Comparison of ENCODE assay signal across 17 cellular contexts in the genomic region with DNA sequence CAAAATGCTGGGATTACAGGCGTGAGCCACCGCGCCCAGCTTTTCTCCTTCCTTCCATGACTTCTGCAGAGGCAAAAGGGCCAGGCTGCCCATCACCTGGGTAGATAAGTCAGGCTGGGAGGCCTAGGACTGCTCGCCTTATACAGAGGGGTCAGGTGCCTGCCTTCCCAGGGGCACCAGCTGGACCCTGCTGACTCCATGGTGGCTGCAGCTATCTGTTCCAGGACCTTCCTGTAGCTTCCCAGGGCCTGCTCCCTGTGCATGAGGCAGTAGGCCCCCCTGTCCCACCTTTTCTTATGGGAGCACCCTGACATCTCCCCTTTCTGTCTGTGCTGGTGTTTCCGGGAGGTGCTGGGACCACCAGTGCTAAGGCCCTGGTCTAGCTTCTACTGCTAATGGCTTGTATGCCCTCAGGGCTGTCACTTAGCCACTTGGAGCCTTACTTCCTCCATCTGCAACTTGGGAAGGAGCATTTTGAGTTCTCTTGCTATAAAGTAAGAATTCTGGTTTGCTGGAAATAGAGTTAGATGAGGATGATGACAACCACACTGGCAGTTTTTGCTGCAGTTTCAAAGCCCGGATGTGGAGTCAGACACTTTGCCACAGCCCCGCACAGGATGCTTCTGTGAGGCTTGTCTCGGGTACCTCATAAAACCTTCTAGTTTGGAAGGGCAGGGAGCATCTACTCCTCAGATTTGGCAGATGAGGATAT. TPM values are rescaled to one million over a fixed set of nuclear protein-coding genes. Genes with fewer than 3 reads are reported as not detected.
DNase-seq lines count a peak whose midpoint lies in the region; ATAC-seq, FAIRE-seq and TF ChIP-seq lines count a peak whose summit lies in the region.
"Had no signal": no experiment of that assay in that cellular context is flagged by ENCODE, and none has a peak within 500 bp of the region (broad histone marks: within the 10 kb centered on the region; RNA-seq: fewer than 3 reads in every experiment).

No MANE protein-coding gene starts in this region.

- FAIRE-seq in pancreas (lab: Jason Lieb, UNC) = no peak
- FAIRE-seq: colon had no signal

- peak overlapping the region in 1 of 2 donors; percentile 13 for H3K9ac ChIP-seq in colonic mucosa (ENCODE audit: low read depth in 2 of 2, low read length in 2 of 2)

- H3K27ac ChIP-seq in pancreas (peak overlapping the region in 3 of 4 donors; percentile 6 to 68 (median 8)), tibial artery (peak overlapping the region; percentile 89 to 95), colonic mucosa (no peak overlapping the region)
- H3K27ac ChIP-seq: neutrophil had no signal

- CTCF ChIA-PET in activated CD4-positive, alpha-beta T cell treated with anti-CD3 and anti-CD28 coated beads, Interleukin-2, amount 10 ng/mL, durations not matched to agents 7 days and 5 days (lab: Charles Lee) = interaction anchor here (1.4 kb wide), 1 partner anchor 11 kb away, joined by 3 read pairs; no protein-coding TSS in a partner anchor

- H3K27me3 ChIP-seq in pancreas (no peaks in the 10 kb centered on the region), tibial artery (no peaks in the 10 kb centered on the region), colonic mucosa (no peaks in the 10 kb centered on the region)
- H3K27me3 ChIP-seq: neutrophil had no signal

- intact Hi-C loops in pancreas (cut with DNase I) (no loop called here), tibial artery (cut with DNase I; ENCODE audit: low total_unique reads) (no loop called here), colonic mucosa (cut with DNase I) (no loop called here)
- intact Hi-C loops in activated T-helper 1 cell treated with anti-CD3 and anti-CD28 coated beads, Interleukin-12 subunit alpha, Interleukin-12 subunit beta, Interleukin-2, Interleukin-4 antibody, amounts not matched to agents 30 ng/mL and 10 ng/mL and 1 ng/mL, durations not matched to agents 14 hours and 24 hours and 36 hours (cut with micrococcal nuclease) = no loop called here

- peaks cover 37 to 64% (median 43%) of the 10 kb centered on the region in 3 donors for H3K4me1 ChIP-seq in pancreas
- peaks cover 9 to 100% (median 95%) of the 10 kb centered on the region in 4 donors for H3K4me1 ChIP-seq in tibial artery
- H3K4me1 ChIP-seq in colonic mucosa = peaks cover 16% of the 10 kb centered on the region

- H3K27ac Mint-ChIP-seq in activated CD4-positive, alpha-beta T cell treated with anti-CD3 and anti-CD28 coated beads, Interleukin-2, amount 10 ng/mL, durations not matched to agents 7 days and 5 days = peak overlapping the region; percentile 6
- peak overlapping the region; percentile 75 to 89 for H3K27ac Mint-ChIP-seq in effector memory CD8-positive, alpha-beta T cell
- H3K27ac Mint-ChIP-seq in activated T-helper 1 cell treated with anti-CD3 and anti-CD28 coated beads, Interleukin-12 subunit alpha, Interleukin-12 subunit beta, Interleukin-2, Interleukin-4 antibody, amounts not matched to agents 30 ng/mL and 10 ng/mL and 1 ng/mL, durations not matched to agents 14 hours and 24 hours and 36 hours = no peak overlapping the region
- H3K27ac Mint-ChIP-seq: CD4-positive, CD25-positive, alpha-beta regulatory T cell had no signal

- H3K36me3 ChIP-seq in pancreas (no peaks in the 10 kb centered on the region), tibial artery (no peaks in the 10 kb centered on the region), colonic mucosa (no peaks in the 10 kb centered on the region)
- H3K36me3 ChIP-seq: neutrophil had no signal

- POLR2A ChIA-PET in activated CD4-positive, alpha-beta T cell treated with anti-CD3 and anti-CD28 coated beads, Interleukin-2, amount 10 ng/mL, durations not matched to agents 7 days and 5 days (lab: Charles Lee) = no interaction called here

- H3K4me3 ChIP-seq in pancreas = no peak overlapping the region
- peak overlapping the region; percentile 6 to 43 for H3K4me3 ChIP-seq in tibial artery
- H3K4me3 ChIP-seq in colonic mucosa = no peak overlapping the region

- no peaks in the 10 kb centered on the region for H3K27me3 Mint-ChIP-seq in activated CD4-positive, alpha-beta T cell treated with anti-CD3 and anti-CD28 coated beads, Interleukin-2, amount 10 ng/mL, durations not matched to agents 7 days and 5 days
- H3K27me3 Mint-ChIP-seq in effector memory CD8-positive, alpha-beta T cell = no peaks in the 10 kb centered on the region
- H3K27me3 Mint-ChIP-seq in activated T-helper 1 cell treated with anti-CD3 and anti-CD28 coated beads, Interleukin-12 subunit alpha, Interleukin-12 subunit beta, Interleukin-2, Interleukin-4 antibody, amounts not matched to agents 30 ng/mL and 10 ng/mL and 1 ng/mL, durations not matched to agents 14 hours and 24 hours and 36 hours (ENCODE audit: insufficient read depth) = peaks cover 2% of the 10 kb centered on the region

- DNase-seq in activated CD4-positive, alpha-beta T cell treated with anti-CD3 and anti-CD28 coated beads, Interleukin-2, amount 10 ng/mL, durations not matched to agents 7 days and 5 days = no peak
- DNase-seq in activated CD4-positive, alpha-beta T cell treated with anti-CD3 and anti-CD28 coated beads, Interleukin-2, amount 50 U/mL, for 1 hour = no peak
- DNase-seq in effector memory CD8-positive, alpha-beta T cell = no peak
- DNase-seq in pancreas (peak in 1 of 6 donors; percentile 23), tibial artery (no peak), colonic mucosa (no peak), NCI-H510A treated with DMSO at 0.1 percent for 48 hours (lab: John Stamatoyannopoulos, UW) (no peak)
- no peak for DNase-seq in activated T-helper 1 cell treated with anti-CD3 and anti-CD28 coated beads, Interleukin-12 subunit alpha, Interleukin-12 subunit beta, Interleukin-2, Interleukin-4 antibody, amounts not matched to agents 30 ng/mL and 10 ng/mL and 1 ng/mL, durations not matched to agents 14 hours and 24 hours and 36 hours (ENCODE audit: low spot score)
- DNase-seq: activated T-cell treated with anti-CD3 and anti-CD28 coated beads, Interleukin-2, amount 50 U/mL, for 1 hour; CD4-positive, CD25-positive, alpha-beta regulatory T cell; KBM-7; mammary epithelial cell; NCI-H1436; OCI-M1; SW 1271 had no signal

- H3K9me3 ChIP-seq in pancreas = no peaks in the 10 kb centered on the region
- H3K9me3 ChIP-seq in tibial artery = no peaks in the 10 kb centered on the region
- H3K9me3 ChIP-seq in colonic mucosa = no peaks in the 10 kb centered on the region
- H3K9me3 ChIP-seq: neutrophil had no signal

- 84 to 87% methylated on average over 8 of the region's 8 CpGs for WGBS in pancreas, 2 donors

- H3K4me3 Mint-ChIP-seq in activated CD4-positive, alpha-beta T cell treated with anti-CD3 and anti-CD28 coated beads, Interleukin-2, amount 10 ng/mL, durations not matched to agents 7 days and 5 days = no peak overlapping the region
- peak overlapping the region; percentile 11 to 14 for H3K4me3 Mint-ChIP-seq in effector memory CD8-positive, alpha-beta T cell
- H3K4me3 Mint-ChIP-seq in activated T-helper 1 cell treated with anti-CD3 and anti-CD28 coated beads, Interleukin-12 subunit alpha, Interleukin-12 subunit beta, Interleukin-2, Interleukin-4 antibody, amounts not matched to agents 30 ng/mL and 10 ng/mL and 1 ng/mL, durations not matched to agents 14 hours and 24 hours and 36 hours = no peak overlapping the region
- H3K4me3 Mint-ChIP-seq: CD4-positive, CD25-positive, alpha-beta regulatory T cell had no signal

- TF ChIP-seq CTCF in pancreas (IDR thresholded peaks at IDR 0.05) (no peak), tibial artery (IDR thresholded peaks at IDR 0.05) (no peak), colonic mucosa (IDR thresholded peaks at IDR 0.05) (no peak)

- H3K9me3 Mint-ChIP-seq in activated CD4-positive, alpha-beta T cell treated with anti-CD3 and anti-CD28 coated beads, Interleukin-2, amount 10 ng/mL, durations not matched to agents 7 days and 5 days = no peaks in the 10 kb centered on the region
- no peaks in the 10 kb centered on the region for H3K9me3 Mint-ChIP-seq in effector memory CD8-positive, alpha-beta T cell
- H3K9me3 Mint-ChIP-seq in activated T-helper 1 cell treated with anti-CD3 and anti-CD28 coated beads, Interleukin-12 subunit alpha, Interleukin-12 subunit beta, Interleukin-2, Interleukin-4 antibody, amounts not matched to agents 30 ng/mL and 10 ng/mL and 1 ng/mL, durations not matched to agents 14 hours and 24 hours and 36 hours = no peaks in the 10 kb centered on the region
- H3K9me3 Mint-ChIP-seq: CD4-positive, CD25-positive, alpha-beta regulatory T cell had no signal

- no peaks in the 10 kb centered on the region for H3K4me1 Mint-ChIP-seq in activated CD4-positive, alpha-beta T cell treated with anti-CD3 and anti-CD28 coated beads, Interleukin-2, amount 10 ng/mL, durations not matched to agents 7 days and 5 days
- peaks cover 20 to 54% of the 10 kb centered on the region in 2 donors for H3K4me1 Mint-ChIP-seq in effector memory CD8-positive, alpha-beta T cell (ENCODE audit: low read depth in 2 of 2)
- no peaks in the 10 kb centered on the region for H3K4me1 Mint-ChIP-seq in activated T-helper 1 cell treated with anti-CD3 and anti-CD28 coated beads, Interleukin-12 subunit alpha, Interleukin-12 subunit beta, Interleukin-2, Interleukin-4 antibody, amounts not matched to agents 30 ng/mL and 10 ng/mL and 1 ng/mL, durations not matched to agents 14 hours and 24 hours and 36 hours (ENCODE audit: low read depth)
- H3K4me1 Mint-ChIP-seq: CD4-positive, CD25-positive, alpha-beta regulatory T cell had no signal

- no peaks in the 10 kb centered on the region for H3K36me3 Mint-ChIP-seq in activated CD4-positive, alpha-beta T cell treated with anti-CD3 and anti-CD28 coated beads, Interleukin-2, amount 10 ng/mL, durations not matched to agents 7 days and 5 days (ENCODE audit: low read depth)
- no peaks in the 10 kb centered on the region for H3K36me3 Mint-ChIP-seq in effector memory CD8-positive, alpha-beta T cell (ENCODE audit: insufficient read depth)
- H3K36me3 Mint-ChIP-seq in activated T-helper 1 cell treated with anti-CD3 and anti-CD28 coated beads, Interleukin-12 subunit alpha, Interleukin-12 subunit beta, Interleukin-2, Interleukin-4 antibody, amounts not matched to agents 30 ng/mL and 10 ng/mL and 1 ng/mL, durations not matched to agents 14 hours and 24 hours and 36 hours (ENCODE audit: low read depth) = no peaks in the 10 kb centered on the region
- H3K36me3 Mint-ChIP-seq: CD4-positive, CD25-positive, alpha-beta regulatory T cell had no signal

- ATAC-seq in effector memory CD8-positive, alpha-beta T cell (replicated peaks) = peak; percentile 71
- no peak for ATAC-seq in pancreas

RNA-seq across cellular contexts. Expression of a gene that starts 14.4 kb away (rescaled TPM):
- total RNA-seq in activated CD4-positive, alpha-beta T cell treated with anti-CD3 and anti-CD28 coated beads, Interleukin-2, amount 10 ng/mL, durations not matched to agents 7 days and 5 days = 1 to 10 TPM in 1 of 2 experiments, under 1 TPM in 1; 0.60 to 1.3 TPM
- total RNA-seq in pancreas (10 to 100 TPM; 12.0 to 27.2 (median 18.0) TPM), colonic mucosa (10 to 100 TPM; 34.9 to 35.1 TPM)
- polyA plus RNA-seq in pancreas = 10 to 100 TPM; 16.9 to 17.1 TPM
- total RNA-seq in activated T-helper 1 cell treated with anti-CD3 and anti-CD28 coated beads, Interleukin-12 subunit alpha, Interleukin-12 subunit beta, Interleukin-2, Interleukin-4 antibody, amounts not matched to agents 30 ng/mL and 10 ng/mL and 1 ng/mL, durations not matched to agents 14 hours and 24 hours and 36 hours = 0.23 TPM in 1 of 2 replicates, not detected in the other
- polyA plus RNA-seq: CD4-positive, CD25-positive, alpha-beta regulatory T cell had no signal

Comparison
In these comparisons a context has a peak if more than half of its experiments do, and no peak if none do; other contexts are left out.
1. H3K4me3 Mint-ChIP-seq: peak in effector memory CD8-positive, alpha-beta T cell (2 of 2); none in activated CD4-positive, alpha-beta T cell treated with anti-CD3 and anti-CD28 coated beads, Interleukin-2, amount 10 ng/mL, durations not matched to agents 7 days and 5 days (single experiment) and activated T-helper 1 cell treated with anti-CD3 and anti-CD28 coated beads, Interleukin-12 subunit alpha, Interleukin-12 subunit beta, Interleukin-2, Interleukin-4 antibody, amounts not matched to agents 30 ng/mL and 10 ng/mL and 1 ng/mL, durations not matched to agents 14 hours and 24 hours and 36 hours (single experiment).
2. H3K4me3 ChIP-seq: peak in tibial artery (2 of 2); none in pancreas (0 of 4) and colonic mucosa (single experiment).
3. RNA of a gene that starts 14.4 kb away (total RNA-seq): 34.9 to 35.1 TPM in colonic mucosa and 12.0 to 27.2 TPM in pancreas; 0.60 to 1.3 TPM in activated CD4-positive, alpha-beta T cell treated with anti-CD3 and anti-CD28 coated beads, Interleukin-2, amount 10 ng/mL, durations not matched to agents 7 days and 5 days and 0.23 TPM in activated T-helper 1 cell treated with anti-CD3 and anti-CD28 coated beads, Interleukin-12 subunit alpha, Interleukin-12 subunit beta, Interleukin-2, Interleukin-4 antibody, amounts not matched to agents 30 ng/mL and 10 ng/mL and 1 ng/mL, durations not matched to agents 14 hours and 24 hours and 36 hours; every median in the first group is over 4 times any median in the second.